ENCODE assay signal across 22 cellular contexts in genomic region chr18:25262920-25263319, GRCh38.
DNase-seq lines count a peak whose midpoint lies in the region; ATAC-seq, FAIRE-seq and TF ChIP-seq lines count a peak whose summit lies in the region.
"Had no signal": no experiment of that assay in that cellular context is flagged by ENCODE, and none has a peak within 500 bp of the region (broad histone marks: within the 10 kb centered on the region; RNA-seq: fewer than 3 reads in every experiment).

No MANE protein-coding gene starts in this region.

- no peak for ATAC-seq in HG02588 (IDR thresholded peaks at IDR 0.05; ENCODE audit: unreplicated experiment)
- ATAC-seq: K562; mucosa of descending colon; stimulated activated naive CD8-positive, alpha-beta T cell treated with anti-CD3 and anti-CD28 coated beads, Interleukin-15, Interleukin-2, amounts not matched to agents 100 U/mL and 50 U/mL, for 24 hours had no signal

- H3K27ac ChIP-seq in sigmoid colon: no peak overlapping the region
- H3K27ac ChIP-seq: prostate gland, tibial artery had no signal

- H3K4me1 ChIP-seq in sigmoid colon: no peaks in the 10 kb centered on the region
- H3K4me1 ChIP-seq: BE2C, prostate gland, tibial artery had no signal

- DNase-seq in ELR (ENCODE audit: low read depth): peak; percentile 53
- DNase-seq in RPMI7951 (ENCODE audit: low read depth): peak; percentile 88
- DNase-seq in fibroblast of the aortic adventitia (ENCODE audit: low read depth): peak; percentile 41
- DNase-seq in non-pigmented ciliary epithelial cell (ENCODE audit: low read depth): peak; percentile 22
- DNase-seq in sigmoid colon: no peak
- no peak for DNase-seq in urothelium cell line (ENCODE audit: low spot score)
- no peak for DNase-seq in nucleus accumbens (lab: John Stamatoyannopoulos, UW)
- DNase-seq: activated CD8-positive, alpha-beta memory T cell treated with anti-CD3 and anti-CD28 coated beads, Interleukin-2, amount 50 U/mL, for 4 hours; activated naive CD8-positive, alpha-beta T cell treated with anti-CD3 and anti-CD28 coated beads for 36 hours; BE2C; cortex of kidney; DND-41; endodermal cell; mucosa of descending colon; NCI-H526 treated with DMSO at 0.1 percent for 48 hours; stimulated activated CD4-positive, alpha-beta T cell treated with anti-CD3 and anti-CD28 coated beads, Interleukin-4, amount 100 ng/mL, for 24 hours; stimulated activated naive CD8-positive, alpha-beta T cell treated with anti-CD3 and anti-CD28 coated beads, Interleukin-15, Interleukin-2, amounts not matched to agents 100 U/mL and 50 U/mL, for 24 hours; tibial artery had no signal

- TF ChIP-seq POLR2A in sigmoid colon (IDR thresholded peaks at IDR 0.05): no peak

- H3K4me3 ChIP-seq in fibroblast of the aortic adventitia (ENCODE audit: low read depth, low read length) (no peak overlapping the region), sigmoid colon (no peak overlapping the region)
- H3K4me3 ChIP-seq: K562, mucosa of descending colon, prostate gland, tibial artery had no signal

- TF ChIP-seq CTCF in fibroblast of the aortic adventitia (IDR thresholded peaks at IDR 0.05; ENCODE audit: insufficient read depth, low read length) (no peak), sigmoid colon (IDR thresholded peaks at IDR 0.05) (no peak)

- TF ChIP-seq EP300 in sigmoid colon (IDR thresholded peaks at IDR 0.05): no peak

- no peaks in the 10 kb centered on the region for H3K27me3 ChIP-seq in sigmoid colon
- H3K27me3 ChIP-seq: BE2C, tibial artery had no signal

- no peaks in the 10 kb centered on the region for H3K9me3 ChIP-seq in sigmoid colon
- H3K9me3 ChIP-seq: BE2C, mucosa of descending colon, prostate gland, tibial artery had no signal

- FAIRE-seq in urothelium cell line (lab: Jason Lieb, UNC): no peak
- FAIRE-seq: H54, K562 had no signal

- 35 to 65% methylated on average over 2 of the region's 2 CpGs for WGBS in sigmoid colon, 2 donors

- intact Hi-C loops in sigmoid colon (cut with DNase I): no loop called here

- no peaks in the 10 kb centered on the region for H3K36me3 ChIP-seq in sigmoid colon
- H3K36me3 ChIP-seq: BE2C, prostate gland, tibial artery had no signal

Comparison
In these comparisons a context has a peak if more than half of its experiments do, and no peak if none do; other contexts are left out.
1. DNase-seq: peak in ELR (single experiment), RPMI7951 (single experiment), fibroblast of the aortic adventitia (single experiment) and non-pigmented ciliary epithelial cell (single experiment); none in sigmoid colon (single experiment), urothelium cell line (single experiment) and nucleus accumbens (0 of 56).